ENCODE assay signal across 9 cellular contexts in the genomic region with DNA sequence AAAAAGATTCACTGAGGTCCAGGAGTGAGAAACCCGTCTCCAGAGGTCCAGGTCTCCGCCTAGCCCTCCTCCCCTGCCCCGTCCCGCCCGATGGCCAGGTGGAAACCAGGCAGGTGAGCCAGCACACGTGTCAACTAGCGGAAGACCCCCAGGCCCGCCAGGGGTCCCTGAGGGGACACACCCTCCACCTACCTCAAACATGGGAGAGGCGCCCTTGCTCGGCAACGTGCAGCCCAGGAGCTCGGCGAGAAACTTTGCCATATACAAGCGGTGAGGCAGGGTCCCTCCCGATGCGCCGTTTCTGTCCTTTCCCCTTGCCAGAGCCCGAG.
DNase-seq lines count a peak whose midpoint lies in the region; ATAC-seq and TF ChIP-seq lines count a peak whose summit lies in the region.
"Had no signal": no experiment of that assay in that cellular context is flagged by ENCODE, and none has a peak within 500 bp of the region (broad histone marks: within the 10 kb centered on the region; RNA-seq: fewer than 3 reads in every experiment).

No MANE protein-coding gene starts in this region.

- peaks cover 15% of the 10 kb centered on the region for H3K4me1 Mint-ChIP-seq in activated naive CD4-positive, alpha-beta T cell treated with anti-CD3 and anti-CD28 coated beads, Interleukin-2, amount 50 U/mL, for 24 hours
- peaks cover 25% of the 10 kb centered on the region for H3K4me1 Mint-ChIP-seq in endodermal cell
- peaks cover 6% of the 10 kb centered on the region for H3K4me1 Mint-ChIP-seq in neural crest cell

- peak overlapping the region; percentile 77 for H3K4me3 Mint-ChIP-seq in activated naive CD4-positive, alpha-beta T cell treated with anti-CD3 and anti-CD28 coated beads, Interleukin-2, amount 50 U/mL, for 24 hours
- peak overlapping the region; percentile 58 for H3K4me3 Mint-ChIP-seq in endodermal cell
- peak overlapping the region; percentile 87 for H3K4me3 Mint-ChIP-seq in neural crest cell

- H3K27ac ChIP-seq in endodermal cell (ENCODE audit: low read depth, low read length): no peak overlapping the region
- no peak overlapping the region for H3K27ac ChIP-seq in urinary bladder (ENCODE audit: low read depth)

- H3K36me3 ChIP-seq in endodermal cell (ENCODE audit: control insufficient read depth, insufficient read depth, low read length): no peaks in the 10 kb centered on the region
- H3K36me3 ChIP-seq in urinary bladder (ENCODE audit: insufficient read depth): no peaks in the 10 kb centered on the region

- no peak for DNase-seq in activated naive CD4-positive, alpha-beta T cell treated with anti-CD3 and anti-CD28 coated beads, Interleukin-2, amount 50 U/mL, for 72 hours (ENCODE audit: low spot score in 2 of 2)
- DNase-seq in endodermal cell (no peak), neural crest cell (ENCODE audit: low read depth, low spot score) (no peak), HUDEP-2 (lab: John Stamatoyannopoulos, UW; ENCODE audit: unreplicated experiment in 76 of 76) (no peak)
- DNase-seq: stimulated activated CD4-positive, alpha-beta T cell treated with anti-CD3 and anti-CD28 coated beads, Interleukin-4, amount 100 ng/mL, for 24 hours had no signal

- H3K4me3 ChIP-seq in endodermal cell (ENCODE audit: low read length) (peak overlapping the region; percentile 85), urinary bladder (ENCODE audit: low read depth, low read length) (peak overlapping the region; percentile 49)

- no peaks in the 10 kb centered on the region for H3K9me3 ChIP-seq in endodermal cell (ENCODE audit: control insufficient read depth, low read length)

- WGBS in endodermal cell (ENCODE audit: insufficient coverage in 1 of 2, insufficient read length in 1 of 2), 2 experiments: 1 to 2% methylated on average over 10 to 18 of the region's 18 CpGs
- 2% methylated on average over 18 of the region's 18 CpGs for WGBS in urinary bladder

- H3K9me3 Mint-ChIP-seq in activated naive CD4-positive, alpha-beta T cell treated with anti-CD3 and anti-CD28 coated beads, Interleukin-2, amount 50 U/mL, for 24 hours: no peaks in the 10 kb centered on the region
- H3K9me3 Mint-ChIP-seq in activated naive CD4-positive, alpha-beta T cell treated with anti-CD3 and anti-CD28 coated beads, Interleukin-2, amount 50 U/mL, for 72 hours: no peaks in the 10 kb centered on the region
- H3K9me3 Mint-ChIP-seq in endodermal cell (no peaks in the 10 kb centered on the region), neural crest cell (no peaks in the 10 kb centered on the region)

- no peak for ATAC-seq in activated naive CD4-positive, alpha-beta T cell treated with anti-CD3 and anti-CD28 coated beads, Interleukin-2, amount 50 U/mL, for 72 hours
- ATAC-seq in GM18858 (IDR thresholded peaks at IDR 0.05; ENCODE audit: unreplicated experiment) (no peak), HG02798 (IDR thresholded peaks at IDR 0.05; ENCODE audit: poor library complexity, unreplicated experiment) (no peak)

- no peaks in the 10 kb centered on the region for H3K36me3 Mint-ChIP-seq in activated naive CD4-positive, alpha-beta T cell treated with anti-CD3 and anti-CD28 coated beads, Interleukin-2, amount 50 U/mL, for 24 hours
- H3K36me3 Mint-ChIP-seq in activated naive CD4-positive, alpha-beta T cell treated with anti-CD3 and anti-CD28 coated beads, Interleukin-2, amount 50 U/mL, for 72 hours: peaks cover 0 to 5% of the 10 kb centered on the region in 2 donors
- H3K36me3 Mint-ChIP-seq in endodermal cell (ENCODE audit: low read depth) (no peaks in the 10 kb centered on the region), neural crest cell (ENCODE audit: low read depth) (no peaks in the 10 kb centered on the region)

- peaks cover 44% of the 10 kb centered on the region for H3K27me3 Mint-ChIP-seq in activated naive CD4-positive, alpha-beta T cell treated with anti-CD3 and anti-CD28 coated beads, Interleukin-2, amount 50 U/mL, for 24 hours
- H3K27me3 Mint-ChIP-seq in endodermal cell (ENCODE audit: insufficient read depth): peaks cover 61% of the 10 kb centered on the region
- H3K27me3 Mint-ChIP-seq in neural crest cell (ENCODE audit: low read depth): peaks cover 82% of the 10 kb centered on the region

- no peak overlapping the region for H3K27ac Mint-ChIP-seq in activated naive CD4-positive, alpha-beta T cell treated with anti-CD3 and anti-CD28 coated beads, Interleukin-2, amount 50 U/mL, for 24 hours
- no peak overlapping the region for H3K27ac Mint-ChIP-seq in activated naive CD4-positive, alpha-beta T cell treated with anti-CD3 and anti-CD28 coated beads, Interleukin-2, amount 50 U/mL, for 72 hours
- H3K27ac Mint-ChIP-seq in endodermal cell: no peak overlapping the region
- H3K27ac Mint-ChIP-seq in neural crest cell (ENCODE audit: unreplicated experiment): no peak overlapping the region

- peak overlapping the region; percentile 8 for H3K9ac ChIP-seq in endodermal cell (ENCODE audit: extremely low read depth, low read length, poor library complexity, severe bottlenecking)

- no peak for TF ChIP-seq CTCF in endodermal cell (conservative IDR thresholded peaks at IDR 0.05)
- TF ChIP-seq CTCF in neural crest cell (conservative IDR thresholded peaks at IDR 0.05): no peak

- H3K4me1 ChIP-seq in endodermal cell (ENCODE audit: control insufficient read depth, insufficient read depth, low read length) (no peaks in the 10 kb centered on the region), urinary bladder (ENCODE audit: insufficient read depth) (no peaks in the 10 kb centered on the region)

- H3K27me3 ChIP-seq in endodermal cell (ENCODE audit: control insufficient read depth, insufficient read depth, low read length, poor library complexity, severe bottlenecking): peaks cover 48% of the 10 kb centered on the region
